23 cellular contexts compared by ENCODE assay signal in genomic region chr7:27091125-27091524, GRCh38. TPM values are rescaled to one million over a fixed set of nuclear protein-coding genes. Genes with fewer than 3 reads are reported as not detected.
DNase-seq lines count a peak whose midpoint lies in the region; ATAC-seq and TF ChIP-seq lines count a peak whose summit lies in the region.
"Had no signal": no experiment of that assay in that cellular context is flagged by ENCODE, and none has a peak within 500 bp of the region (broad histone marks: within the 10 kb centered on the region; RNA-seq: fewer than 3 reads in every experiment).

No MANE protein-coding gene starts in this region.

- intact Hi-C loops in cardiac septum (cut with DNase I), result no loop called here

- peak overlapping the region; percentile 94 for H3K27ac Mint-ChIP-seq in progenitor cell of endocrine pancreas
- H3K27ac Mint-ChIP-seq: stimulated activated naive CD8-positive, alpha-beta T cell treated with anti-CD3 and anti-CD28 coated beads, Interleukin-15, Interleukin-2, amounts not matched to agents 100 ng/mL and 50 ng/mL, for 24 hours had no signal

- peaks cover 4% of the 10 kb centered on the region for H3K9me3 Mint-ChIP-seq in progenitor cell of endocrine pancreas (ENCODE audit: low read depth)

- H3K4me3 Mint-ChIP-seq in progenitor cell of endocrine pancreas (ENCODE audit: low read depth), result peak overlapping the region; percentile 57
- H3K4me3 Mint-ChIP-seq: stimulated activated naive CD8-positive, alpha-beta T cell treated with anti-CD3 and anti-CD28 coated beads, Interleukin-15, Interleukin-2, amounts not matched to agents 100 ng/mL and 50 ng/mL, for 24 hours had no signal

- ATAC-seq in HG02981 (IDR thresholded peaks at IDR 0.05; ENCODE audit: unreplicated experiment), result no peak
- ATAC-seq: K562, PC-3 had no signal

- DNase-seq in NCI-H1417 (lab: John Stamatoyannopoulos, UW) (peak in 2 of 3 experiments; percentile 68), NCI-H1417 treated with DMSO at 0.1 percent for 48 hours (lab: John Stamatoyannopoulos, UW) (no peak), HuH-7.5 (ENCODE audit: low spot score) (peak; percentile 42), NCI-H774 (lab: John Stamatoyannopoulos, UW) (peak; percentile 3), progenitor cell of endocrine pancreas (ENCODE audit: low spot score, unreplicated experiment) (no peak), cardiac septum (ENCODE audit: low spot score) (no peak), middle frontal gyrus (ENCODE audit: extremely low spot score, low spot score) (no peak)
- DNase-seq: activated CD4-positive, CD25-positive, alpha-beta regulatory T cell treated with anti-CD3 and anti-CD28 coated beads, Interleukin-2, amount 50 U/mL, for 72 hours; activated naive CD4-positive, alpha-beta T cell treated with Interleukin-2 at 50 U/mL for 16 hours; activated T-cell treated with anti-CD3 and anti-CD28 coated beads, Interleukin-2, amount 50 U/mL, for 1 hour; amniotic stem cell; kidney glomerular epithelial cell; MM.1S; NCI-H187 treated with DMSO at 0.1 percent for 48 hours; PC-3; SHP77 treated with DMSO at 0.1 percent for 48 hours; stimulated activated CD4-positive, alpha-beta T cell treated with anti-CD3 and anti-CD28 coated beads, Interleukin-4, amount 100 ng/mL, for 4 hours; trophoblast cell had no signal

- peaks cover 59% of the 10 kb centered on the region for H3K4me1 Mint-ChIP-seq in progenitor cell of endocrine pancreas (ENCODE audit: low read depth)

- TF ChIP-seq CTCF in progenitor cell of endocrine pancreas (IDR thresholded peaks at IDR 0.05; ENCODE audit: unreplicated experiment), result no peak

- H3K36me3 Mint-ChIP-seq in progenitor cell of endocrine pancreas (ENCODE audit: insufficient read depth), result peaks cover 6% of the 10 kb centered on the region

- H3K27me3 Mint-ChIP-seq in progenitor cell of endocrine pancreas, result no peaks in the 10 kb centered on the region

RNA-seq across cellular contexts. Expression of gene HOXA1, which starts 4.7 kb away (rescaled TPM):
- total RNA-seq in progenitor cell of endocrine pancreas, result 27.4 and 31.2 TPM in 2 replicates
- total RNA-seq in cardiac septum, result 0.19 TPM
- total RNA-seq: A172 had no signal

RNA-seq across cellular contexts. Expression of gene HOXA2, which starts 11.4 kb away (rescaled TPM):
- 17.9 and 18.6 TPM in 2 replicates for total RNA-seq in progenitor cell of endocrine pancreas
- total RNA-seq in cardiac septum, result 0.30 TPM
- total RNA-seq: A172, bronchial epithelial cell, K562 had no signal

RNA-seq across cellular contexts. Expression of gene HOXA4, which starts 39.4 kb away (rescaled TPM):
- total RNA-seq in progenitor cell of endocrine pancreas (13.7 TPM in 2 replicates), cardiac septum (1.1 TPM)
- total RNA-seq: bronchial epithelial cell, K562 had no signal

RNA-seq across cellular contexts. Expression of gene HOXA5, which starts 52.4 kb away (rescaled TPM):
- total RNA-seq in progenitor cell of endocrine pancreas, result 12.6 and 18.1 TPM in 2 replicates
- 0.30 TPM for total RNA-seq in cardiac septum
- total RNA-seq: bronchial epithelial cell, K562 had no signal

RNA-seq across cellular contexts. Expression of gene HOXA6, which starts 56.4 kb away (rescaled TPM):
- total RNA-seq in progenitor cell of endocrine pancreas, result 0.38 TPM in 1 of 2 replicates, not detected in the other
- total RNA-seq in cardiac septum, result not detected
- total RNA-seq: A172, K562 had no signal

Comparison
In these comparisons a context has a peak if more than half of its experiments do, and no peak if none do; other contexts are left out.
1. DNase-seq: peak in NCI-H1417 (2 of 3), HuH-7.5 (single experiment) and NCI-H774 (single experiment); none in NCI-H1417 treated with DMSO at 0.1 percent for 48 hours (single experiment), progenitor cell of endocrine pancreas (single experiment), cardiac septum (single experiment) and middle frontal gyrus (single experiment).
2. RNA of gene HOXA1, which starts 4.7 kb away (total RNA-seq): 27.4 to 31.2 TPM in progenitor cell of endocrine pancreas; 0.19 TPM in cardiac septum (single experiment); every median in the first group is over 10 times any median in the second.
3. RNA of gene HOXA2, which starts 11.4 kb away (total RNA-seq): 17.9 to 18.6 TPM in progenitor cell of endocrine pancreas; 0.30 TPM in cardiac septum (single experiment); every median in the first group is over 10 times any median in the second.